ENCODE assay signal across 8 cellular contexts in genomic region chr22:46057762-46058420, GRCh38.
A peak's percentile ranks its signal among the peaks of the same experiment; 100 is the strongest.
DNase-seq lines count a peak whose midpoint lies in the region; ATAC-seq lines count a peak whose summit lies in the region.

No MANE protein-coding gene starts in this region.

- H3K27ac ChIP-seq in ACC112 (ENCODE audit: low read depth, low read length) (peak overlapping the region; percentile 93), muscle layer of duodenum (ENCODE audit: low read length) (peak overlapping the region; percentile 90)

- peak; percentile 70 for ATAC-seq in GM18520 (IDR thresholded peaks at IDR 0.05; ENCODE audit: unreplicated experiment)
- ATAC-seq in HG03159 (IDR thresholded peaks at IDR 0.05; ENCODE audit: unreplicated experiment): peak; percentile 77

- H2AFZ ChIP-seq in ACC112 (ENCODE audit: low read length, unreplicated experiment): no peak overlapping the region

- H3K27me3 ChIP-seq in ACC112 (ENCODE audit: insufficient read depth, low read length) (no peaks in the 10 kb centered on the region), muscle layer of duodenum (ENCODE audit: low read depth, low read length) (no peaks in the 10 kb centered on the region)

- H3K4me3 ChIP-seq in ACC112 (ENCODE audit: low read depth, low read length) (peak overlapping the region; percentile 76), muscle layer of duodenum (ENCODE audit: low read depth in 1 of 2, low read length in 2 of 2) (peak overlapping the region; percentile 21 to 38)

- H3K4me1 ChIP-seq in ACC112 (ENCODE audit: control insufficient read depth, insufficient read depth, low read length, unreplicated experiment): peaks cover 31% of the 10 kb centered on the region
- H3K4me1 ChIP-seq in muscle layer of duodenum (ENCODE audit: control insufficient read depth in 1 of 2, insufficient read depth in 2 of 2, low read length in 2 of 2): peaks cover 24 to 57% of the 10 kb centered on the region in 2 donors

- DNase-seq in RPMI8226 (peak; percentile 83), dedifferentiated amniotic fluid mesenchymal stem cell (ENCODE audit: extremely low spot score) (peak; percentile 72), activated gamma-delta T cell (lab: John Stamatoyannopoulos, UW) (no peak), ecto neural progenitor cell (ENCODE audit: low spot score) (no peak)

- no peaks in the 10 kb centered on the region for H3K9me3 ChIP-seq in muscle layer of duodenum (ENCODE audit: control insufficient read depth in 1 of 2, low read length in 2 of 2)

- H3K79me2 ChIP-seq in ACC112 (ENCODE audit: control insufficient read depth, insufficient read depth, low read length, unreplicated experiment): peaks cover 90% of the 10 kb centered on the region

- H3K36me3 ChIP-seq in ACC112 (ENCODE audit: insufficient read depth, low read length) (no peaks in the 10 kb centered on the region), muscle layer of duodenum (ENCODE audit: control insufficient read depth in 1 of 2, insufficient read depth in 2 of 2, low read length in 2 of 2) (peaks cover 0 to 16% of the 10 kb centered on the region in 2 donors)

Comparison
In these comparisons a context has a peak if more than half of its experiments do, and no peak if none do; other contexts are left out.
1. DNase-seq: peak in RPMI8226 (single experiment) and dedifferentiated amniotic fluid mesenchymal stem cell (single experiment); none in activated gamma-delta T cell (single experiment) and ecto neural progenitor cell (single experiment).